In genomic region chr15:40032125-40032839, GRCh38 we compare ENCODE assay signal across 18 cellular contexts. TPM values are rescaled to one million over a fixed set of nuclear protein-coding genes. Genes with fewer than 3 reads are reported as not detected.
A peak's percentile ranks its signal among the peaks of the same experiment; 100 is the strongest.
DNase-seq lines count a peak whose midpoint lies in the region.
"Had no signal": no experiment of that assay in that cellular context is flagged by ENCODE, and none has a peak within 500 bp of the region (broad histone marks: within the 10 kb centered on the region; RNA-seq: fewer than 3 reads in every experiment).

No MANE protein-coding gene starts in this region.

- no peaks in the 10 kb centered on the region for H3K79me2 ChIP-seq in mesendoderm (ENCODE audit: control insufficient read depth, insufficient read depth, low read length)

- H2BK120ac ChIP-seq in mesendoderm (ENCODE audit: low read depth, low read length), result no peak overlapping the region

- H3K56ac ChIP-seq in mesendoderm (ENCODE audit: low read length), result no peak overlapping the region

- no peaks in the 10 kb centered on the region for H3K79me1 ChIP-seq in mesendoderm (ENCODE audit: low read length)

- no peaks in the 10 kb centered on the region for H3K27me3 ChIP-seq in mesendoderm (ENCODE audit: insufficient read depth, low read length, poor library complexity)
- H3K27me3 ChIP-seq: BLaER1 had no signal

- no peaks in the 10 kb centered on the region for H3K4me1 ChIP-seq in mesendoderm (ENCODE audit: control insufficient read depth, low read depth, low read length)

- no peak overlapping the region for H2BK15ac ChIP-seq in mesendoderm (replicated peaks; ENCODE audit: low read depth)

- DNase-seq in NCI-H146 treated with DMSO at 0.1 percent for 48 hours (lab: John Stamatoyannopoulos, UW; ENCODE audit: unreplicated experiment) (peak; percentile 2), NCI-H146 (lab: John Stamatoyannopoulos, UW) (no peak), dermis blood vessel endothelial cell (peak; percentile 18), inferior parietal cortex (ENCODE audit: extremely low spot score) (peak; percentile 63), superior temporal gyrus (ENCODE audit: extremely low spot score) (peak; percentile 85), mesendoderm (no peak), GOT3 (lab: John Stamatoyannopoulos, UW) (no peak), NCI-H2107 (lab: John Stamatoyannopoulos, UW) (no peak)
- DNase-seq: 8988T; activated CD4-positive, alpha-beta T cell treated with anti-CD3 and anti-CD28 coated beads for 1 hour; activated gamma-delta T cell treated with Interleukin-2 at 50 U/mL for 16 hours; Karpas-422; left colon; NCI-H1048; NCI-H2171; NCI-H748 treated with DMSO at 0.1 percent for 48 hours; stimulated activated CD4-positive, alpha-beta T cell treated with anti-CD3 and anti-CD28 coated beads, Interleukin-4, amount 100 ng/mL, for 1 hour had no signal

- no peak overlapping the region for H3K4me3 ChIP-seq in mesendoderm (ENCODE audit: low read length)
- H3K4me3 ChIP-seq: BLaER1 had no signal

- no peak overlapping the region for H3K27ac ChIP-seq in mesendoderm (ENCODE audit: low read depth, low read length)
- H3K27ac ChIP-seq: BLaER1 had no signal

- no peak overlapping the region for H2AK5ac ChIP-seq in mesendoderm (ENCODE audit: low read length)

- no peak overlapping the region for H3K4me2 ChIP-seq in mesendoderm (ENCODE audit: low read length)
- H3K4me2 ChIP-seq: BLaER1 had no signal

- no peak overlapping the region for H3K18ac ChIP-seq in mesendoderm (ENCODE audit: low read length)

- H3K9ac ChIP-seq in mesendoderm (ENCODE audit: low read length), result no peak overlapping the region
- H3K9ac ChIP-seq: BLaER1 had no signal

- H2BK5ac ChIP-seq in mesendoderm (ENCODE audit: low read length), result no peak overlapping the region

- H4K8ac ChIP-seq in mesendoderm (ENCODE audit: low read depth, low read length), result no peak overlapping the region

- peaks cover 5% of the 10 kb centered on the region for H3K36me3 ChIP-seq in mesendoderm (ENCODE audit: control insufficient read depth, insufficient read depth, low read length)

- H3K23ac ChIP-seq in mesendoderm (ENCODE audit: low read length), result no peak overlapping the region

- no peak overlapping the region for H3K4ac ChIP-seq in mesendoderm (ENCODE audit: low read depth, low read length)

- WGBS in mesendoderm (ENCODE audit: extremely low coverage, insufficient coverage, low lambda C conversion rate), result no CpG with 5 or more reads among the region's 6 CpGs

- no peak overlapping the region for H4K5ac ChIP-seq in mesendoderm (ENCODE audit: low read length)

RNA-seq across cellular contexts. Expression of gene SRP14, which starts 6.7 kb away (rescaled TPM):
- total RNA-seq in dermis blood vessel endothelial cell, result 236 and 391 TPM in 2 replicates
- polyA plus RNA-seq in mesendoderm (2013, experiment 1 of 2), result 546 TPM
- polyA plus RNA-seq in mesendoderm (2013, experiment 2 of 2), result 544 TPM

Comparison
In these comparisons a context has a peak if more than half of its experiments do, and no peak if none do; other contexts are left out.
1. DNase-seq: peak in NCI-H146 treated with DMSO at 0.1 percent for 48 hours (single experiment), dermis blood vessel endothelial cell (single experiment), inferior parietal cortex (single experiment) and superior temporal gyrus (single experiment); none in NCI-H146 (single experiment), mesendoderm (single experiment), GOT3 (single experiment) and NCI-H2107 (single experiment).